8 cellular contexts compared by ENCODE assay signal in genomic region chr1:54475357-54476230, GRCh38.
DNase-seq lines count a peak whose midpoint lies in the region; ATAC-seq and TF ChIP-seq lines count a peak whose summit lies in the region.

No MANE protein-coding gene starts in this region.

- peak overlapping the region; percentile 57 for H3K9ac ChIP-seq in mesendoderm (ENCODE audit: low read length)

- no peak overlapping the region for H2AK5ac ChIP-seq in mesendoderm (ENCODE audit: low read length)

- peak overlapping the region; percentile 2 for H2BK15ac ChIP-seq in mesendoderm (replicated peaks; ENCODE audit: low read depth)

- H3K4ac ChIP-seq in mesendoderm (ENCODE audit: low read depth, low read length) = peak overlapping the region; percentile 42

- H3K27ac ChIP-seq in mesendoderm (ENCODE audit: low read depth, low read length) = no peak overlapping the region
- peak overlapping the region; percentile 27 for H3K27ac ChIP-seq in vagina

- no peaks in the 10 kb centered on the region for H3K9me3 ChIP-seq in vagina

- peak overlapping the region; percentile 67 for H2BK5ac ChIP-seq in mesendoderm (ENCODE audit: low read length)

- no peak overlapping the region for H3K23ac ChIP-seq in mesendoderm (ENCODE audit: low read length)

- WGBS in mesendoderm (ENCODE audit: extremely low coverage, insufficient coverage, low lambda C conversion rate) = no CpG with 5 or more reads among the region's 27 CpGs

- H3K27ac Mint-ChIP-seq in activated naive CD4-positive, alpha-beta T cell treated with anti-CD3 and anti-CD28 coated beads, Interleukin-2, amount 50 U/mL, for 24 hours = peak overlapping the region; percentile 59

- H3K4me3 ChIP-seq in mesendoderm (ENCODE audit: low read length) (no peak overlapping the region), vagina (peak overlapping the region; percentile 34 to 43)

- no peaks in the 10 kb centered on the region for H3K27me3 Mint-ChIP-seq in activated naive CD4-positive, alpha-beta T cell treated with anti-CD3 and anti-CD28 coated beads, Interleukin-2, amount 50 U/mL, for 24 hours

- no peak for TF ChIP-seq POLR2A in vagina (IDR thresholded peaks at IDR 0.05)

- intact Hi-C loops in Right ventricle myocardium superior (cut with DNase I) = no loop called here
- intact Hi-C loops in cardiac septum (cut with DNase I) = no loop called here
- intact Hi-C loops in vagina (cut with DNase I) = no loop called here

- peak; percentile 15 for ATAC-seq in Right ventricle myocardium superior (ENCODE audit: poor library complexity)
- ATAC-seq in HG03159 (IDR thresholded peaks at IDR 0.05; ENCODE audit: unreplicated experiment) = no peak
- no peak for ATAC-seq in GM19035 (IDR thresholded peaks at IDR 0.05; ENCODE audit: unreplicated experiment)

- no peaks in the 10 kb centered on the region for H3K79me1 ChIP-seq in mesendoderm (ENCODE audit: low read length)

- no peaks in the 10 kb centered on the region for H3K79me2 ChIP-seq in mesendoderm (ENCODE audit: control insufficient read depth, insufficient read depth, low read length)

- H4K8ac ChIP-seq in mesendoderm (ENCODE audit: low read depth, low read length) = no peak overlapping the region

- H3K4me2 ChIP-seq in mesendoderm (ENCODE audit: low read length) = peak overlapping the region; percentile 23

- H4K5ac ChIP-seq in mesendoderm (ENCODE audit: low read length) = no peak overlapping the region

- H3K56ac ChIP-seq in mesendoderm (ENCODE audit: low read length) = peak overlapping the region; percentile 82

- no peaks in the 10 kb centered on the region for H3K9me3 Mint-ChIP-seq in activated naive CD4-positive, alpha-beta T cell treated with anti-CD3 and anti-CD28 coated beads, Interleukin-2, amount 50 U/mL, for 24 hours

- H2BK120ac ChIP-seq in mesendoderm (ENCODE audit: low read depth, low read length) = peak overlapping the region; percentile 74

- no peak for TF ChIP-seq CTCF in vagina (IDR thresholded peaks at IDR 0.05)

- H3K27me3 ChIP-seq in mesendoderm (ENCODE audit: insufficient read depth, low read length, poor library complexity) = no peaks in the 10 kb centered on the region
- H3K27me3 ChIP-seq in vagina = no peaks in the 10 kb centered on the region

- H3K36me3 Mint-ChIP-seq in activated naive CD4-positive, alpha-beta T cell treated with anti-CD3 and anti-CD28 coated beads, Interleukin-2, amount 50 U/mL, for 24 hours = no peaks in the 10 kb centered on the region

- peaks cover 57% of the 10 kb centered on the region for H3K4me1 Mint-ChIP-seq in activated naive CD4-positive, alpha-beta T cell treated with anti-CD3 and anti-CD28 coated beads, Interleukin-2, amount 50 U/mL, for 24 hours

- H3K36me3 ChIP-seq in mesendoderm (ENCODE audit: control insufficient read depth, insufficient read depth, low read length) (no peaks in the 10 kb centered on the region), vagina (no peaks in the 10 kb centered on the region)

- H3K4me1 ChIP-seq in mesendoderm (ENCODE audit: control insufficient read depth, low read depth, low read length) (peaks cover 30% of the 10 kb centered on the region), vagina (peaks cover 32% of the 10 kb centered on the region)

- H3K4me3 Mint-ChIP-seq in activated naive CD4-positive, alpha-beta T cell treated with anti-CD3 and anti-CD28 coated beads, Interleukin-2, amount 50 U/mL, for 24 hours = peak overlapping the region; percentile 65

- peak overlapping the region; percentile 77 for H3K18ac ChIP-seq in mesendoderm (ENCODE audit: low read length)

- DNase-seq in Right ventricle myocardium superior (no peak), cardiac septum (ENCODE audit: low spot score) (no peak), mesendoderm (no peak), vagina (ENCODE audit: extremely low spot score in 2 of 2) (no peak), HT-29 (ENCODE audit: low spot score) (no peak)
